In the genomic region with DNA sequence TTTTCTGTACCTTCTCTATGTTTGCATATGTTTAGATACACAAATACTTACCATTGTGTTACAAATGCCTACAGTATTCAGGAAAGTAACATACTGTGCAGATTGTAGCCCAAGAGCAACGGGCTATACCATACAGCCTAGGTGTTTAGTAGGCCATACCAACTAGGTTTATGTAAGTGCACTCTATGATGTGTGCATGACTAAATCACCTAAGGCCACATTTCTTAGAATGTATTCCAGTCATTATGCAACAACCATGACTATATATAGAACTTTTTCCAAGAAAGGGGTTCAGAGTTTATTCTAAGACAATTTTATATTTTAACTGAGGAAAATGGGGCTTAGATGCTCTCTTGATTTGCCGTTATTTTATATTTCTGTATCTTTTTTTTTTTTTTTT, we compare ENCODE assay signal across 1 cellular context.
TF ChIP-seq lines count a peak whose summit lies in the region.

No MANE protein-coding gene starts in this region.

TF ChIP-seq in H1, 55 proteins besides CTCF, POLR2A, EP300 and RAD21 (continued from another document):
- TF ChIP-seq CREB1 (IDR thresholded peaks at IDR 0.05) (no peak), KDM1A (IDR thresholded peaks at IDR 0.05; ENCODE audit: borderline replicate concordance, low read length) (no peak), SIX5 (IDR thresholded peaks at IDR 0.05; ENCODE audit: low read depth, low read length) (no peak), TEAD4 (IDR thresholded peaks at IDR 0.05; ENCODE audit: low read depth, low read length) (no peak), ZNF274 (IDR thresholded peaks at IDR 0.05; ENCODE audit: borderline replicate concordance, extremely low read depth, low read length) (no peak), HDAC6 (IDR thresholded peaks at IDR 0.05; ENCODE audit: low read depth, low read length) (no peak), KDM4A (IDR thresholded peaks at IDR 0.05; ENCODE audit: low read depth, low read length, severe bottlenecking) (no peak), SP2 (IDR thresholded peaks at IDR 0.05; ENCODE audit: low read length) (no peak), POLR2AphosphoS5 (IDR thresholded peaks at IDR 0.05; ENCODE audit: low read depth, low read length) (no peak)
